Comparison of ENCODE assay signal across 25 cellular contexts in the genomic region with DNA sequence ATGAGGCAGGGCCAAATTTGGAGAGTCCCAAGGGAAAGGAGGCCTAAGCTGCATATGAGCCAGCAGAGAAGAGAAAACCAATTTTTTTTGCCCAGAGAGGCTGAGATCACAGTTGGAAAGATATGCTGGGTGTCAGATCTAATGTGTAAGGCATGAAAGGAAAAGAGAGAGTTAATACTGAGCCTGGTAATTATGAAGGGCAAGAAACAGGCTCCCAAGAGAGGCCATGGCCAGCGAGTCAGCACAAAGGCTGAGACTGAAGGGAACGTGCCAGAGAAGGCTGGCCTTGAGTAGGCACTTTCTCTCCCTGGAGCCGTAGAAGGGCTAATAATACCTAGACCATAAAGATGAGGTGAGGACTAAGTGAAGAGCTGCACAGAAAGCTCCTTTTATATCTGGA. TPM values are rescaled to one million over a fixed set of nuclear protein-coding genes. Genes with fewer than 3 reads are reported as not detected.
"Had no signal": no experiment of that assay in that cellular context is flagged by ENCODE, and none has a peak within 500 bp of the region (broad histone marks: within the 10 kb centered on the region; RNA-seq: fewer than 3 reads in every experiment).

No MANE protein-coding gene starts in this region.

- DNase-seq: activated CD4-positive, alpha-beta memory T cell treated with anti-CD3 and anti-CD28 coated beads, Interleukin-2, amount 10 ng/mL, durations not matched to agents 7 days and 5 days; activated CD4-positive, alpha-beta T cell treated with anti-CD3 and anti-CD28 coated beads, Interleukin-2, amount 50 U/mL, for 1 hour; activated CD4-positive, CD25-positive, alpha-beta regulatory T cell; activated CD8-positive, alpha-beta memory T cell treated with anti-CD3 and anti-CD28 coated beads, Interleukin-2, amount 50 U/mL, for 4 hours; activated naive CD4-positive, alpha-beta T cell treated with anti-CD3 and anti-CD28 coated beads, Interleukin-2, amount 50 U/mL, for 16 hours; activated naive CD8-positive, alpha-beta T cell treated with anti-CD3 and anti-CD28 coated beads, Interleukin-2, amount 10 ng/mL, durations not matched to agents 7 days and 5 days; activated T-cell treated with anti-CD3 and anti-CD28 coated beads, Interleukin-2, amount 50 U/mL, for 72 hours; amniotic stem cell; brain microvascular endothelial cell; Kasumi-1; KBM-7; NCI-H1048; NCI-H146; NCI-H187 treated with DMSO at 0.1 percent for 48 hours; NCI-H2081 treated with DMSO at 0.1 percent for 48 hours; NCI-H446; NCI-H526; NCI-H82; SIG-M5; T-helper 17 cell; T-helper 9 cell had no signal

- H3K27ac ChIP-seq: brain microvascular endothelial cell, cardiac muscle cell, VCaP had no signal

- H3K27me3 ChIP-seq: brain microvascular endothelial cell had no signal

- H3K27ac Mint-ChIP-seq: activated CD4-positive, alpha-beta memory T cell treated with anti-CD3 and anti-CD28 coated beads, Interleukin-2, amount 10 ng/mL, durations not matched to agents 7 days and 5 days; activated naive CD8-positive, alpha-beta T cell treated with anti-CD3 and anti-CD28 coated beads, Interleukin-2, amount 10 ng/mL, durations not matched to agents 7 days and 5 days; activated T-cell treated with anti-CD3 and anti-CD28 coated beads, Interleukin-2, amount 50 U/mL, for 72 hours; activated T-helper 2 cell treated with anti-CD3 and anti-CD28 coated beads, Interferon-gamma antibody, Interleukin-2, Interleukin-4, amounts not matched to agents 10 μg/mL and 5 μg/mL and 100 μg/mL, durations not matched to agents 14 hours and 24 hours and 36 hours; T-helper 17 cell had no signal

- ATAC-seq: activated T-cell treated with anti-CD3 and anti-CD28 coated beads, Interleukin-2, amount 50 U/mL, for 72 hours; T-helper 17 cell had no signal

- H3K4me1 Mint-ChIP-seq: activated CD4-positive, alpha-beta memory T cell treated with anti-CD3 and anti-CD28 coated beads, Interleukin-2, amount 10 ng/mL, durations not matched to agents 7 days and 5 days; activated naive CD8-positive, alpha-beta T cell treated with anti-CD3 and anti-CD28 coated beads, Interleukin-2, amount 10 ng/mL, durations not matched to agents 7 days and 5 days; T-helper 17 cell had no signal

- H3K4me3 Mint-ChIP-seq: activated CD4-positive, alpha-beta memory T cell treated with anti-CD3 and anti-CD28 coated beads, Interleukin-2, amount 10 ng/mL, durations not matched to agents 7 days and 5 days; activated naive CD8-positive, alpha-beta T cell treated with anti-CD3 and anti-CD28 coated beads, Interleukin-2, amount 10 ng/mL, durations not matched to agents 7 days and 5 days; activated T-cell treated with anti-CD3 and anti-CD28 coated beads, Interleukin-2, amount 50 U/mL, for 72 hours; T-helper 17 cell had no signal

- H3K4me3 ChIP-seq: cardiac muscle cell had no signal

- H3K27me3 Mint-ChIP-seq: activated CD4-positive, alpha-beta memory T cell treated with anti-CD3 and anti-CD28 coated beads, Interleukin-2, amount 10 ng/mL, durations not matched to agents 7 days and 5 days; T-helper 17 cell had no signal

- H3K9me3 Mint-ChIP-seq: activated CD4-positive, alpha-beta memory T cell treated with anti-CD3 and anti-CD28 coated beads, Interleukin-2, amount 10 ng/mL, durations not matched to agents 7 days and 5 days; activated naive CD8-positive, alpha-beta T cell treated with anti-CD3 and anti-CD28 coated beads, Interleukin-2, amount 10 ng/mL, durations not matched to agents 7 days and 5 days; activated T-cell treated with anti-CD3 and anti-CD28 coated beads, Interleukin-2, amount 50 U/mL, for 72 hours; activated T-helper 2 cell treated with anti-CD3 and anti-CD28 coated beads, Interferon-gamma antibody, Interleukin-2, Interleukin-4, amounts not matched to agents 10 μg/mL and 5 μg/mL and 100 μg/mL, durations not matched to agents 14 hours and 24 hours and 36 hours had no signal

- H3K36me3 ChIP-seq: brain microvascular endothelial cell, cardiac muscle cell had no signal

- H3K36me3 Mint-ChIP-seq: activated naive CD8-positive, alpha-beta T cell treated with anti-CD3 and anti-CD28 coated beads, Interleukin-2, amount 10 ng/mL, durations not matched to agents 7 days and 5 days had no signal

RNA-seq across cellular contexts. Expression of a gene that starts 31.8 kb away (rescaled TPM):
- total RNA-seq: OCI-LY7 had no signal
